ENCODE assay signal across 1 cellular context in the genomic region with DNA sequence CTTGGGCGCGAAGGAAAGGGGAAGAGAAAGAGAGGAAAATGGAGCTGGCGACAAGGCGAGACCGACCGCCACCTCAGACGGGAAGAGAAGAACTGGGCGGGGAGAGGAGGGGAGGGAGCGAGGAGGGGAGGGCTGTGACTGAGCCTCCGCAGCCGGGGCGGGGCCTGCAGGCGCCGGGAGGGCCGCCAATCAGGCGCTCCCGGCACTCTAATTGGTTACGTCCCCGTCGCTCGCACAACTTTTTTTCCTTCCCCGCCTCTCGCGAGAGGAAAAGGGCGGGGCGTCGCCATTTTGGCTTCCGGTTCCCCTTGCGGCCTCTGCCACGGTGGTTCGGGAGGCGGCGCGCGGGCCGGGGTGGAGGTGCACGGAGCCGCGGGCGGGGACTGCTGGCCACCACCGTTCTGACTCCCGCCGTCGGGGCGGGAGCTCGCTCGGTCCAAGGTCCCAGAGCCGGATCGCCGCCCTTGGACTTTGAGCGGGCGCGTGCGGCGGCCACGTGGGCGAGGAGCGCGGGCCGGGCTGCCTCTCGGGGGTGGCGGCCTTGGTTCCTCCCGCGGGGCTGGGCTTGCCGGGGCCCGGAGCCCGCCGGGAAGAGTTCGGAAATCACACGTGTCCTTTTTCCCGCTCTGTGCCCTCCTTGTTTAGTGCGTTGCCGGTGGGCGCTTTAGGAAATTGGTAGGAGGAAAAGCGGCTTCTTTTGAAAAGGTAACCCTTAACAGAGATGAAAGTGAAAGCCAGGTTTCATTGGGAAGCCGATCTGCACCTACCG.
TF ChIP-seq lines count a peak whose summit lies in the region.

TSS of gene GDI2 (minus strand) at position 94 of the 769 bp plus-strand sequence. CDS start 176 bp downstream, outside the sequence.

TF ChIP-seq in K562, 482 proteins besides CTCF, POLR2A, EP300 and RAD21 (continued from another document and continues in another):
- TF ChIP-seq, protein P1, sequence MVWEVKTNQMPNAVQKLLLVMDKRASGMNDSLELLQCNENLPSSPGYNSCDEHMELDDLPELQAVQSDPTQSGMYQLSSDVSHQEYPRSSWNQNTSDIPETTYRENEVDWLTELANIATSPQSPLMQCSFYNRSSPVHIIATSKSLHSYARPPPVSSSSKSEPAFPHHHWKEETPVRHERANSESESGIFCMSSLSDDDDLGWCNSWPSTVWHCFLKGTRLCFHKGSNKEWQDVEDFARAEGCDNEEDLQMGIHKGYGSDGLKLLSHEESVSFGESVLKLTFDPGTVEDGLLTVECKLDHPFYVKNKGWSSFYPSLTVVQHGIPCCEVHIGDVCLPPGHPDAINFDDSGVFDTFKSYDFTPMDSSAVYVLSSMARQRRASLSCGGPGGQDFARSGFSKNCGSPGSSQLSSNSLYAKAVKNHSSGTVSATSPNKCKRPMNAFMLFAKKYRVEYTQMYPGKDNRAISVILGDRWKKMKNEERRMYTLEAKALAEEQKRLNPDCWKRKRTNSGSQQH (CRISPR knock-in tag; IDR thresholded peaks at IDR 0.05), result no peak
- TF ChIP-seq ZBTB17 (CRISPR knock-in tag; IDR thresholded peaks at IDR 0.05), result no peak; the same call in 1 of the 2 replicates
- no peak for TF ChIP-seq SMARCB1 (IDR thresholded peaks at IDR 0.05; ENCODE audit: insufficient read length, low read depth)
- 0 out of 2 replicates have a peak, but pooled peaks have one; percentile 71 for TF ChIP-seq HDAC2 (IDR thresholded peaks at IDR 0.05)
- peak; percentile 100 for TF ChIP-seq L3MBTL2 (IDR thresholded peaks at IDR 0.05)
- TF ChIP-seq E2F3 (CRISPR knock-in tag; IDR thresholded peaks at IDR 0.05), result peak; percentile 93
- TF ChIP-seq FOXK2 (conservative IDR thresholded peaks at IDR 0.05 in 1 of 2, IDR thresholded peaks at IDR 0.05 in 1 of 2; ENCODE audit: low read depth in 2 of 2), result no peak
- TF ChIP-seq ZNF584 (CRISPR knock-in tag; IDR thresholded peaks at IDR 0.05; ENCODE audit: low read depth), result no peak
- TF ChIP-seq ZNF311 (CRISPR knock-in tag; IDR thresholded peaks at IDR 0.05), result no peak
- peak; percentile 99 for TF ChIP-seq PKNOX1 (IDR thresholded peaks at IDR 0.05)
- TF ChIP-seq, protein P2, sequence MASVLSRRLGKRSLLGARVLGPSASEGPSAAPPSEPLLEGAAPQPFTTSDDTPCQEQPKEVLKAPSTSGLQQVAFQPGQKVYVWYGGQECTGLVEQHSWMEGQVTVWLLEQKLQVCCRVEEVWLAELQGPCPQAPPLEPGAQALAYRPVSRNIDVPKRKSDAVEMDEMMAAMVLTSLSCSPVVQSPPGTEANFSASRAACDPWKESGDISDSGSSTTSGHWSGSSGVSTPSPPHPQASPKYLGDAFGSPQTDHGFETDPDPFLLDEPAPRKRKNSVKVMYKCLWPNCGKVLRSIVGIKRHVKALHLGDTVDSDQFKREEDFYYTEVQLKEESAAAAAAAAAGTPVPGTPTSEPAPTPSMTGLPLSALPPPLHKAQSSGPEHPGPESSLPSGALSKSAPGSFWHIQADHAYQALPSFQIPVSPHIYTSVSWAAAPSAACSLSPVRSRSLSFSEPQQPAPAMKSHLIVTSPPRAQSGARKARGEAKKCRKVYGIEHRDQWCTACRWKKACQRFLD (CRISPR knock-in tag; IDR thresholded peaks at IDR 0.05), result peak; percentile 93; the same call in 1 of the 2 replicates
- TF ChIP-seq ZBTB11 (CRISPR knock-in tag; IDR thresholded peaks at IDR 0.05), result peak in 1 of 3 experiments; percentile 12; a peak in 1 of 6 replicates
- no peak for TF ChIP-seq NCOA4 (IDR thresholded peaks at IDR 0.05; ENCODE audit: partially characterized antibody)
- TF ChIP-seq ZNF766 (CRISPR knock-in tag; conservative IDR thresholded peaks at IDR 0.05), result no peak; the same call in 1 of the 2 replicates
- TF ChIP-seq CXXC5 (CRISPR knock-in tag; IDR thresholded peaks at IDR 0.05), result peak; percentile 92
- no peak for TF ChIP-seq NCOA1 (IDR thresholded peaks at IDR 0.05; ENCODE audit: low read depth)
- TF ChIP-seq TAF1 (IDR thresholded peaks at IDR 0.05; ENCODE audit: control insufficient read depth, extremely low read depth, insufficient read depth, low read length, severe bottlenecking), result peak; percentile 94
- TF ChIP-seq KLF16 (IDR thresholded peaks at IDR 0.05), result no peak
- 0 out of 2 replicates have a peak, but pooled peaks have one; percentile 4 for TF ChIP-seq JUND (IDR thresholded peaks at IDR 0.05; ENCODE audit: borderline replicate concordance, low read depth, low read length)
- TF ChIP-seq JUND (tag; IDR thresholded peaks at IDR 0.05; ENCODE audit: borderline replicate concordance, low read depth, low read length), result no peak; the same call in 2 of the 3 replicates
- no peak for TF ChIP-seq SP1 (CRISPR knock-in tag; IDR thresholded peaks at IDR 0.05)
- TF ChIP-seq SMARCA4 (IDR thresholded peaks at IDR 0.05), result no peak
- no peak for TF ChIP-seq CBX8 (IDR thresholded peaks at IDR 0.05; ENCODE audit: borderline replicate concordance, extremely low read depth, low read depth, low read length, poor library complexity, severe bottlenecking)
- TF ChIP-seq ZEB2 (IDR thresholded peaks at IDR 0.05), result no peak
- TF ChIP-seq ZNF431 (CRISPR knock-in tag; IDR thresholded peaks at IDR 0.05), result peak; percentile 81
- TF ChIP-seq EP400 (IDR thresholded peaks at IDR 0.05), result peak; percentile 100
- no peak for TF ChIP-seq ZNF324 (CRISPR knock-in tag; IDR thresholded peaks at IDR 0.05)
- no peak for TF ChIP-seq RFX7 (CRISPR knock-in tag; IDR thresholded peaks at IDR 0.05)
- TF ChIP-seq ZNF583 (CRISPR knock-in tag; IDR thresholded peaks at IDR 0.05), result 0 out of 2 replicates have a peak, but pooled peaks have one; percentile 31
- no peak for TF ChIP-seq TCFL5 (CRISPR knock-in tag; conservative IDR thresholded peaks at IDR 0.05)
- no peak for TF ChIP-seq RAD51 (IDR thresholded peaks at IDR 0.05; ENCODE audit: borderline replicate concordance, low read depth)
- TF ChIP-seq TAF9B (IDR thresholded peaks at IDR 0.05; ENCODE audit: partially characterized antibody), result peak; percentile 68
- peak; percentile 18 to 66; a peak in 2 of 4 replicates for TF ChIP-seq UBTF (IDR thresholded peaks at IDR 0.05; ENCODE audit: borderline replicate concordance in 1 of 2, low read depth in 2 of 2, low read length in 2 of 2)
- TF ChIP-seq FOXK1 (CRISPR knock-in tag; IDR thresholded peaks at IDR 0.05; ENCODE audit: borderline replicate concordance), result no peak
- TF ChIP-seq CCAR2 (IDR thresholded peaks at IDR 0.05; ENCODE audit: low read depth, low read length), result no peak
- TF ChIP-seq FOXA3 (CRISPR knock-in tag; conservative IDR thresholded peaks at IDR 0.05 in 1 of 2, IDR thresholded peaks at IDR 0.05 in 1 of 2), result no peak; a peak in 1 of 4 replicates
- TF ChIP-seq XRCC3 (IDR thresholded peaks at IDR 0.05), result no peak
- TF ChIP-seq, protein P3, sequence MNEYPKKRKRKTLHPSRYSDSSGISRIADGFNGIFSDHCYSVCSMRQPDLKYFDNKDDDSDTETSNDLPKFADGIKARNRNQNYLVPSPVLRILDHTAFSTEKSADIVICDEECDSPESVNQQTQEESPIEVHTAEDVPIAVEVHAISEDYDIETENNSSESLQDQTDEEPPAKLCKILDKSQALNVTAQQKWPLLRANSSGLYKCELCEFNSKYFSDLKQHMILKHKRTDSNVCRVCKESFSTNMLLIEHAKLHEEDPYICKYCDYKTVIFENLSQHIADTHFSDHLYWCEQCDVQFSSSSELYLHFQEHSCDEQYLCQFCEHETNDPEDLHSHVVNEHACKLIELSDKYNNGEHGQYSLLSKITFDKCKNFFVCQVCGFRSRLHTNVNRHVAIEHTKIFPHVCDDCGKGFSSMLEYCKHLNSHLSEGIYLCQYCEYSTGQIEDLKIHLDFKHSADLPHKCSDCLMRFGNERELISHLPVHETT (CRISPR knock-in tag; conservative IDR thresholded peaks at IDR 0.05 in 1 of 2, IDR thresholded peaks at IDR 0.05 in 1 of 2), result peak in 1 of 2 experiments; percentile 94; a peak in 2 of 4 replicates
- no peak for TF ChIP-seq ZNF699 (CRISPR knock-in tag; IDR thresholded peaks at IDR 0.05; ENCODE audit: insufficient replicate concordance)
- no peak for TF ChIP-seq BCL6 (CRISPR knock-in tag; IDR thresholded peaks at IDR 0.05)
- TF ChIP-seq PHF8 (IDR thresholded peaks at IDR 0.05; ENCODE audit: borderline replicate concordance, low read length), result peak; percentile 88; the same call in 1 of the 2 replicates
- TF ChIP-seq ZC3H11A (IDR thresholded peaks at IDR 0.05; ENCODE audit: low read depth, low read length), result no peak
- peak; percentile 91; the same call in 1 of the 2 replicates for TF ChIP-seq HMGXB4 (CRISPR knock-in tag; IDR thresholded peaks at IDR 0.05)
- TF ChIP-seq CBFA2T2 (conservative IDR thresholded peaks at IDR 0.05), result no peak
- TF ChIP-seq, protein P4, sequence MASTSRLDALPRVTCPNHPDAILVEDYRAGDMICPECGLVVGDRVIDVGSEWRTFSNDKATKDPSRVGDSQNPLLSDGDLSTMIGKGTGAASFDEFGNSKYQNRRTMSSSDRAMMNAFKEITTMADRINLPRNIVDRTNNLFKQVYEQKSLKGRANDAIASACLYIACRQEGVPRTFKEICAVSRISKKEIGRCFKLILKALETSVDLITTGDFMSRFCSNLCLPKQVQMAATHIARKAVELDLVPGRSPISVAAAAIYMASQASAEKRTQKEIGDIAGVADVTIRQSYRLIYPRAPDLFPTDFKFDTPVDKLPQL (IDR thresholded peaks at IDR 0.05; ENCODE audit: extremely low read depth, insufficient read length), result no peak
- peak; percentile 85 for TF ChIP-seq PHF20 (IDR thresholded peaks at IDR 0.05; ENCODE audit: partially characterized antibody)
- peak; percentile 84 for TF ChIP-seq SAP30 (IDR thresholded peaks at IDR 0.05; ENCODE audit: borderline replicate concordance, insufficient read depth, low read depth, low read length, poor library complexity, severe bottlenecking)
- 0 out of 2 replicates have a peak, but pooled peaks have one; percentile 43 for TF ChIP-seq CREB3 (tag; conservative IDR thresholded peaks at IDR 0.05; ENCODE audit: low read depth)
- no peak for TF ChIP-seq FOSL1 (tag; conservative IDR thresholded peaks at IDR 0.05)
- 0 out of 2 replicates have a peak, but pooled peaks have one; percentile 42 for TF ChIP-seq POLR2AphosphoS2 (IDR thresholded peaks at IDR 0.05; ENCODE audit: low read length)
